8 cellular contexts compared by ENCODE assay signal in the genomic region with DNA sequence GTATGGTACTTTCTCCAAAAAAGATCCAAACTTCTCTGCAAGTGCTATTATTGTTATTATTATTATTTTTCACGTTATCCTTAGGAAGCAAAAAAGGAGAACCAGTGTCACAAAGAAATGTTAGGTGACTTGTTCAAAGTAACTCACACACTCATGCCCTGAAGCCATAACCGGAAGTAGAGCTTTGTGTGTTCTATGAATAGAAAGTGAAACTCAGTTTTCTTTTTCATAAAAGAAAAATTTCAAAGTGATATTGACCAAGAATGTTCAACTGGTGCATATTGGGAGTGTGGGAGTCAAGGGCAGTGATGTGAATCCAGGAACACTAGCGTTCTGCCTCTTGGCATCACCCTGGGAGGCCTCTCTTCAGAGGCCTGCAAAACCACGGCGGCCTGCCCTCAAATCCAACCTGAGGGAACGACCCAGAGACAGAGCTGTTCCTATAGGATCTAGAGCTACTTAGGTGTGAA.
DNase-seq lines count a peak whose midpoint lies in the region; ATAC-seq lines count a peak whose summit lies in the region.

No MANE protein-coding gene starts in this region.

- peak; percentile 50 for ATAC-seq in GM18508 (IDR thresholded peaks at IDR 0.05; ENCODE audit: insufficient read depth, unreplicated experiment)
- peak; percentile 68 for ATAC-seq in HG02798 (IDR thresholded peaks at IDR 0.05; ENCODE audit: poor library complexity, unreplicated experiment)
- no peak for ATAC-seq in GM21717 (IDR thresholded peaks at IDR 0.05; ENCODE audit: unreplicated experiment)

- DNase-seq in T follicular helper cell (ENCODE audit: low read depth), result peak; percentile 12
- DNase-seq in fibroblast of peridontal ligament (ENCODE audit: extremely low read depth), result peak; percentile 7
- DNase-seq in NCI-H1092 (lab: John Stamatoyannopoulos, UW), result no peak
- no peak for DNase-seq in NCI-H345 (lab: John Stamatoyannopoulos, UW)
- DNase-seq in DMS 273 (lab: John Stamatoyannopoulos, UW; ENCODE audit: unreplicated experiment), result no peak

Comparison
In these comparisons a context has a peak if more than half of its experiments do, and no peak if none do; other contexts are left out.
1. DNase-seq: peak in T follicular helper cell (single experiment) and fibroblast of peridontal ligament (single experiment); none in NCI-H1092 (single experiment), NCI-H345 (single experiment) and DMS 273 (single experiment).